In genomic region chr10:79443338-79444242, GRCh38 we compare ENCODE assay signal across 9 cellular contexts. TPM values are rescaled to one million over a fixed set of nuclear protein-coding genes. Genes with fewer than 3 reads are reported as not detected.
DNase-seq lines count a peak whose midpoint lies in the region; ATAC-seq and TF ChIP-seq lines count a peak whose summit lies in the region.
"Had no signal": no experiment of that assay in that cellular context is flagged by ENCODE, and none has a peak within 500 bp of the region (broad histone marks: within the 10 kb centered on the region; RNA-seq: fewer than 3 reads in every experiment).

No MANE protein-coding gene starts in this region.

- no peak for TF ChIP-seq CTCF in right atrium auricular region (IDR thresholded peaks at IDR 0.05)
- TF ChIP-seq CTCF in MCF 10A (IDR thresholded peaks at IDR 0.05; ENCODE audit: unreplicated experiment) = no peak
- TF ChIP-seq CTCF in uterus (IDR thresholded peaks at IDR 0.05) = no peak

- H3K4me3 ChIP-seq in right atrium auricular region (peak overlapping the region; percentile 94 to 96), mucosa of rectum (ENCODE audit: low read length in 2 of 2) (peak overlapping the region; percentile 56 to 71), uterus (peak overlapping the region; percentile 57 to 92)

- H3K36me3 Mint-ChIP-seq in MCF 10A (ENCODE audit: insufficient read depth, unreplicated experiment) = no peaks in the 10 kb centered on the region

- no peak for DNase-seq in right atrium auricular region (ENCODE audit: low spot score)
- DNase-seq in left cardiac atrium = no peak
- no peak for DNase-seq in MCF 10A (ENCODE audit: unreplicated experiment)
- no peak for DNase-seq in uterus
- DNase-seq in left lobe of liver (ENCODE audit: low spot score) = no peak
- no peak for DNase-seq in KG1 (lab: John Stamatoyannopoulos, UW)
- no peak for DNase-seq in nucleus accumbens (lab: John Stamatoyannopoulos, UW)

- no peak for ATAC-seq in left cardiac atrium
- ATAC-seq in left lobe of liver = no peak

- no peak for TF ChIP-seq POLR2A in uterus (IDR thresholded peaks at IDR 0.05)

- POLR2A ChIA-PET in MCF 10A (lab: Yijun Ruan, JAX) = interaction anchor here (0.8 to 1.7 kb wide), 4 partner anchors 10 to 96 kb away, joined by 3 to 19 read pairs (median 5); no protein-coding TSS in a partner anchor

- H3K4me3 Mint-ChIP-seq in MCF 10A (ENCODE audit: unreplicated experiment) = peak overlapping the region; percentile 72

- BruUV-seq in MCF 10A (replicated peaks; lab: Mats Ljungman, UMichigan) = TSS peak; percentile 34

- peak overlapping the region; percentile 93 to 99 for H3K27ac ChIP-seq in right atrium auricular region
- peak overlapping the region in 1 of 2 donors; percentile 80 for H3K27ac ChIP-seq in mucosa of rectum (ENCODE audit: low read depth in 2 of 2, low read length in 2 of 2)
- peak overlapping the region; percentile 95 to 99 for H3K27ac ChIP-seq in uterus
- H3K27ac ChIP-seq: epithelial cell of prostate had no signal

- CTCF ChIA-PET in MCF 10A (lab: Yijun Ruan, JAX) = interaction anchor here (1.1 kb wide), 1 partner anchor 21 kb away, joined by 3 read pairs; no protein-coding TSS in a partner anchor

- no peaks in the 10 kb centered on the region for H3K9me3 ChIP-seq in right atrium auricular region
- no peaks in the 10 kb centered on the region for H3K9me3 ChIP-seq in mucosa of rectum (ENCODE audit: control insufficient read depth in 2 of 2, low read length in 2 of 2)
- no peaks in the 10 kb centered on the region for H3K9me3 ChIP-seq in uterus

- no peaks in the 10 kb centered on the region for H3K27me3 ChIP-seq in right atrium auricular region
- H3K27me3 ChIP-seq in mucosa of rectum (ENCODE audit: control insufficient read depth in 2 of 2, insufficient read depth in 2 of 2, low read length in 2 of 2) = no peaks in the 10 kb centered on the region
- no peaks in the 10 kb centered on the region for H3K27me3 ChIP-seq in uterus

- H3K4me1 Mint-ChIP-seq in MCF 10A (ENCODE audit: insufficient read depth, unreplicated experiment) = peaks cover 30% of the 10 kb centered on the region

- H3K9me3 Mint-ChIP-seq in MCF 10A (ENCODE audit: unreplicated experiment) = no peaks in the 10 kb centered on the region

- H3K9ac ChIP-seq in mucosa of rectum (ENCODE audit: low read depth in 1 of 2, low read length in 2 of 2) = peak overlapping the region; percentile 53 to 61

- peak overlapping the region; percentile 39 for H3K27ac Mint-ChIP-seq in MCF 10A (ENCODE audit: low read depth, unreplicated experiment)

- intact Hi-C loops in left cardiac atrium (cut with DNase I) = loop anchor here in 1 of 2 donors (5.0 kb wide), 1 partner anchor 41 kb away; no protein-coding TSS in a partner anchor
- intact Hi-C loops in MCF 10A (cut with micrococcal nuclease) = no loop called here
- intact Hi-C loops in uterus (cut with DNase I; ENCODE audit: low total_unique reads) = loop anchor here (2.0 kb wide), 1 partner anchor 45 kb away; no protein-coding TSS in a partner anchor

- no peaks in the 10 kb centered on the region for H3K27me3 Mint-ChIP-seq in MCF 10A (ENCODE audit: insufficient read depth, unreplicated experiment)

- no peaks in the 10 kb centered on the region for H3K36me3 ChIP-seq in right atrium auricular region
- no peaks in the 10 kb centered on the region for H3K36me3 ChIP-seq in mucosa of rectum (ENCODE audit: control insufficient read depth in 2 of 2, insufficient read depth in 2 of 2, low read length in 2 of 2)
- no peaks in the 10 kb centered on the region for H3K36me3 ChIP-seq in uterus

- H3K4me1 ChIP-seq in right atrium auricular region (peaks cover 0 to 67% of the 10 kb centered on the region in 2 donors), mucosa of rectum (ENCODE audit: control insufficient read depth in 2 of 2, insufficient read depth in 2 of 2, low read length in 2 of 2) (peaks cover 20 to 22% of the 10 kb centered on the region in 2 donors), uterus (peaks cover 0 to 21% of the 10 kb centered on the region in 2 donors)

RNA-seq across cellular contexts. Expression of gene ZCCHC24, which starts 1.8 kb away (rescaled TPM):
- 10 to 100 TPM; 45.6 to 85.9 TPM for total RNA-seq in right atrium auricular region
- total RNA-seq in left cardiac atrium = 10 to 100 TPM; 52.9 to 56.6 TPM
- 2.8 and 3.1 TPM in 2 replicates for total RNA-seq in MCF 10A (2022)
- total RNA-seq in uterus = 100 to 1,000 TPM in 1 of 4 donors, 10 to 100 TPM in 3; 32.8 to 122 (median 37.7) TPM
- 30.5 TPM for total RNA-seq in left lobe of liver
